24 cellular contexts compared by ENCODE assay signal in genomic region chr11:126864934-126865333, GRCh38.
DNase-seq lines count a peak whose midpoint lies in the region; ATAC-seq and TF ChIP-seq lines count a peak whose summit lies in the region.
"Had no signal": no experiment of that assay in that cellular context is flagged by ENCODE, and none has a peak within 500 bp of the region (broad histone marks: within the 10 kb centered on the region; RNA-seq: fewer than 3 reads in every experiment).

No MANE protein-coding gene starts in this region.

- no peaks in the 10 kb centered on the region for H3K4me1 ChIP-seq in left lung
- H3K4me1 ChIP-seq: A549; BE2C; BLaER1 treated with 17β-estradiol and CSF1 and Interleukin-3, amounts not matched to agents 10 nM and 100 nM had no signal

- H3K4me3 ChIP-seq in left lung (no peak overlapping the region), dorsolateral prefrontal cortex (no peak overlapping the region)
- H3K4me3 ChIP-seq: A549; BLaER1 treated with 17β-estradiol and CSF1 and Interleukin-3, amounts not matched to agents 10 nM and 100 nM; GM12878; GM23248 had no signal

- H3K27ac ChIP-seq in left lung (no peak overlapping the region), dorsolateral prefrontal cortex (no peak overlapping the region)
- H3K27ac ChIP-seq: A549; BLaER1 treated with 17β-estradiol and CSF1 and Interleukin-3, amounts not matched to agents 10 nM and 100 nM; GM23248 had no signal

- H3K27me3 Mint-ChIP-seq in type B pancreatic cell: peaks cover 29% of the 10 kb centered on the region

- H3K9me3 Mint-ChIP-seq in type B pancreatic cell: no peaks in the 10 kb centered on the region
- H3K9me3 Mint-ChIP-seq: CD4-positive, alpha-beta T cell had no signal

- DNase-seq in G401 (ENCODE audit: low spot score) (peak; percentile 4), NCI-H69 (lab: John Stamatoyannopoulos, UW) (peak; percentile 25), left lobe of liver (ENCODE audit: low spot score) (peak; percentile 15), type B pancreatic cell (ENCODE audit: extremely low spot score, unreplicated experiment) (peak; percentile 40), left lung (no peak), dorsolateral prefrontal cortex (no peak), HK-2 (ENCODE audit: unreplicated experiment) (no peak)
- DNase-seq: 8988T; ACHN; AML-193; BE2C; Calu3; CD4-positive, alpha-beta T cell; COR-L47; DMS153; DND-41; GDM1; GM23248; H7; HCEC 1CT had no signal

- H3K36me3 ChIP-seq in left lung: no peaks in the 10 kb centered on the region
- H3K36me3 ChIP-seq: BE2C; BLaER1 treated with 17β-estradiol and CSF1 and Interleukin-3, amounts not matched to agents 10 nM and 100 nM had no signal

- H3K9me3 ChIP-seq in left lung: no peaks in the 10 kb centered on the region
- H3K9me3 ChIP-seq: A549; BE2C; BLaER1 treated with 17β-estradiol and CSF1 and Interleukin-3, amounts not matched to agents 10 nM and 100 nM had no signal

- intact Hi-C loops in left lung (cut with DNase I): no loop called here
- intact Hi-C loops in dorsolateral prefrontal cortex (cut with DNase I): no loop called here

- ATAC-seq in left lobe of liver (no peak), left lung (no peak)
- ATAC-seq: A549, GM12878 had no signal

- no peak overlapping the region for H3K27ac Mint-ChIP-seq in type B pancreatic cell
- H3K27ac Mint-ChIP-seq: CD4-positive, alpha-beta T cell had no signal

- H3K36me3 Mint-ChIP-seq in type B pancreatic cell: no peaks in the 10 kb centered on the region
- H3K36me3 Mint-ChIP-seq: CD14-positive monocyte had no signal

- in situ Hi-C loops in G401 (cut with HindIII; ENCODE audit: low sequenced_read_pairs): no loop called here

- no peaks in the 10 kb centered on the region for H3K27me3 ChIP-seq in left lung
- peaks cover 0 to 2% (median 0%) of the 10 kb centered on the region in 45 donors for H3K27me3 ChIP-seq in dorsolateral prefrontal cortex
- H3K27me3 ChIP-seq: BE2C; BLaER1 treated with 17β-estradiol and CSF1 and Interleukin-3, amounts not matched to agents 10 nM and 100 nM had no signal

- no peak overlapping the region for H3K4me3 Mint-ChIP-seq in type B pancreatic cell
- H3K4me3 Mint-ChIP-seq: CD14-positive monocyte; CD4-positive, alpha-beta T cell had no signal

- no peak for TF ChIP-seq CTCF in type B pancreatic cell (conservative IDR thresholded peaks at IDR 0.05)
- TF ChIP-seq CTCF in left lung (IDR thresholded peaks at IDR 0.05): no peak
- TF ChIP-seq CTCF in dorsolateral prefrontal cortex (IDR thresholded peaks at IDR 0.05 in 54 of 56, conservative IDR thresholded peaks at IDR 0.05 in 2 of 56; ENCODE audit: low read depth in 1 of 56, partially characterized antibody in 56 of 56): no peak

- peaks cover 6% of the 10 kb centered on the region for H3K4me1 Mint-ChIP-seq in type B pancreatic cell (ENCODE audit: unreplicated experiment)
- H3K4me1 Mint-ChIP-seq: CD14-positive monocyte had no signal

Comparison
In these comparisons a context has a peak if more than half of its experiments do, and no peak if none do; other contexts are left out.
1. DNase-seq: peak in G401 (single experiment), NCI-H69 (single experiment), left lobe of liver (single experiment) and type B pancreatic cell (single experiment); none in left lung (0 of 2), dorsolateral prefrontal cortex (0 of 10) and HK-2 (single experiment).